8 cellular contexts compared by ENCODE assay signal in the genomic region with DNA sequence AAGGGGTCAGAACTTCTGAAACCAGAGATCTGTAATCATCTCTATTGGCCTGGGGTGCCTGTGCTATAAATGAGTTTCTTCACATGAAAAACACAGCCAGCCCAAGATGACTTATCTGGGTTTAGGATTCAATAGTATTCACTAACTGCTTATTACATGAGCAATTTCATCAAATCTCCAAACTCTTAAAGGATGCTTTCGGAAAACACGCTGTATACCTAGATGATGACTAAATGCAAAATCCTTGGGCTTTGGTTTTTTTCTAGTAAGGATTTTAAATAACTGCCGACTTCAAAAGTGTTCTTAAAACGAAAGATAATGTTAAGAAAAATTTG. TPM values are rescaled to one million over a fixed set of nuclear protein-coding genes. Genes with fewer than 3 reads are reported as not detected.
DNase-seq lines count a peak whose midpoint lies in the region; ATAC-seq, FAIRE-seq and TF ChIP-seq lines count a peak whose summit lies in the region.

No MANE protein-coding gene starts in this region.

- WGBS in A549 (ENCODE audit: missing lambda C conversion rate) = 87% methylated on average over 4 of the region's 4 CpGs

- DNase-seq in A549 (ENCODE audit: low read depth in 1 of 2, low spot score in 1 of 2) (no peak), HS-5 (ENCODE audit: low read depth) (peak; percentile 14), MCF 10A (ENCODE audit: unreplicated experiment) (no peak), GM12891 (ENCODE audit: insufficient read length, low spot score) (no peak)

- TF ChIP-seq CTCF in A549 (IDR thresholded peaks at IDR 0.05) (no peak), MCF 10A (IDR thresholded peaks at IDR 0.05; ENCODE audit: unreplicated experiment) (no peak)

- intact Hi-C loops in MCF 10A (cut with micrococcal nuclease) = loop anchor here (5.0 kb wide), 1 partner anchor 34 kb away; a partner anchor contains a TSS

- TF ChIP-seq EP300 in A549 (IDR thresholded peaks at IDR 0.05) = no peak

- H3K27me3 Mint-ChIP-seq in MCF 10A (ENCODE audit: insufficient read depth, unreplicated experiment) = no peaks in the 10 kb centered on the region

- H3K4me1 Mint-ChIP-seq in MCF 10A (ENCODE audit: insufficient read depth, unreplicated experiment) = peaks cover 50% of the 10 kb centered on the region

- peak overlapping the region; percentile 81 for H3K4me2 ChIP-seq in A549

- H3K9me3 ChIP-seq in A549 (no peaks in the 10 kb centered on the region), muscle layer of duodenum (ENCODE audit: control insufficient read depth in 1 of 2, low read length in 2 of 2) (no peaks in the 10 kb centered on the region)

- H3K27ac Mint-ChIP-seq in MCF 10A (ENCODE audit: low read depth, unreplicated experiment) = peak overlapping the region; percentile 99

- H3K27me3 ChIP-seq in muscle layer of duodenum (ENCODE audit: low read depth, low read length) = no peaks in the 10 kb centered on the region

- no peaks in the 10 kb centered on the region for H3K9me3 Mint-ChIP-seq in MCF 10A (ENCODE audit: unreplicated experiment)

- H3K4me3 ChIP-seq in A549 = no peak overlapping the region
- H3K4me3 ChIP-seq in muscle layer of duodenum (ENCODE audit: low read depth in 1 of 2, low read length in 2 of 2) = no peak overlapping the region

- peaks cover 31% of the 10 kb centered on the region for H3K4me1 ChIP-seq in A549
- peaks cover 19 to 49% of the 10 kb centered on the region in 2 donors for H3K4me1 ChIP-seq in muscle layer of duodenum (ENCODE audit: control insufficient read depth in 1 of 2, insufficient read depth in 2 of 2, low read length in 2 of 2)

- peak overlapping the region; percentile 21 for H3K4me3 Mint-ChIP-seq in MCF 10A (ENCODE audit: unreplicated experiment)

- H3K27ac ChIP-seq in A549 (peak overlapping the region; percentile 33 to 76; a peak in 5 of 6 replicates), muscle layer of duodenum (ENCODE audit: low read length) (peak overlapping the region; percentile 53)

- CTCF ChIA-PET in A549 (lab: Yijun Ruan, JAX) (interaction anchor here (1.1 to 1.4 kb wide), 4 partner anchors 13 to 28 kb away, joined by 3 to 6 read pairs (median 4); no protein-coding TSS in a partner anchor), MCF 10A (lab: Yijun Ruan, JAX) (interaction anchor here (0.6 to 1.6 kb wide), 6 partner anchors 9 to 247 kb away, joined by 3 to 8 read pairs (median 3); no protein-coding TSS in a partner anchor)

- FAIRE-seq in A549 (lab: Jason Lieb, UNC) (no peak), GM12891 (lab: Jason Lieb, UNC) (no peak)

- TF ChIP-seq POLR2A in A549 (IDR thresholded peaks at IDR 0.05; ENCODE audit: low read length) = no peak
- TF ChIP-seq POLR2A in GM12891 (IDR thresholded peaks at IDR 0.05; ENCODE audit: low read depth, low read length) = no peak

- BruUV-seq in MCF 10A (replicated peaks; lab: Mats Ljungman, UMichigan) = no TSS peak

- POLR2A ChIA-PET in A549 (lab: Yijun Ruan, JAX) (interaction anchor here (4.6 kb wide), 1 partner anchor 18 kb away, joined by 35 read pairs; a partner anchor contains a TSS), MCF 10A (lab: Yijun Ruan, JAX) (interaction anchor here (0.9 to 11.5 kb wide), 12 partner anchors 10 to 247 kb away, joined by 3 to 294 read pairs (median 8); a partner anchor contains a TSS)

- H3K36me3 Mint-ChIP-seq in MCF 10A (ENCODE audit: insufficient read depth, unreplicated experiment) = peaks cover 71% of the 10 kb centered on the region

- no peak for TF ChIP-seq RAD21 in A549 (conservative IDR thresholded peaks at IDR 0.05 in 1 of 2, IDR thresholded peaks at IDR 0.05 in 1 of 2)

- H3K36me3 ChIP-seq in muscle layer of duodenum (ENCODE audit: control insufficient read depth in 1 of 2, insufficient read depth in 2 of 2, low read length in 2 of 2) = peaks cover 44 to 70% of the 10 kb centered on the region in 2 donors

- ATAC-seq in A549 (no peak), HG02610 (IDR thresholded peaks at IDR 0.05; ENCODE audit: unreplicated experiment) (no peak), HG03521 (IDR thresholded peaks at IDR 0.05; ENCODE audit: unreplicated experiment) (no peak), HG03135 (IDR thresholded peaks at IDR 0.05; ENCODE audit: unreplicated experiment) (no peak)

TF ChIP-seq in A549, 52 proteins besides CTCF, POLR2A, EP300 and RAD21:
- TF ChIP-seq, protein P1, sequence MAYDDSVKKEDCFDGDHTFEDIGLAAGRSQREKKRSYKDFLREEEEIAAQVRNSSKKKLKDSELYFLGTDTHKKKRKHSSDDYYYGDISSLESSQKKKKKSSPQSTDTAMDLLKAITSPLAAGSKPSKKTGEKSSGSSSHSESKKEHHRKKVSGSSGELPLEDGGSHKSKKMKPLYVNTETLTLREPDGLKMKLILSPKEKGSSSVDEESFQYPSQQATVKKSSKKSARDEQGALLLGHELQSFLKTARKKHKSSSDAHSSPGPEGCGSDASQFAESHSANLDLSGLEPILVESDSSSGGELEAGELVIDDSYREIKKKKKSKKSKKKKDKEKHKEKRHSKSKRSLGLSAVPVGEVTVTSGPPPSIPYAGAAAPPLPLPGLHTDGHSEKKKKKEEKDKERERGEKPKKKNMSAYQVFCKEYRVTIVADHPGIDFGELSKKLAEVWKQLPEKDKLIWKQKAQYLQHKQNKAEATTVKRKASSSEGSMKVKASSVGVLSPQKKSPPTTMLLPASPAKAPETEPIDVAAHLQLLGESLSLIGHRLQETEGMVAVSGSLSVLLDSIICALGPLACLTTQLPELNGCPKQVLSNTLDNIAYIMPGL (CRISPR knock-in tag; IDR thresholded peaks at IDR 0.05; ENCODE audit: borderline replicate concordance) = no peak
- TF ChIP-seq KDM5A (IDR thresholded peaks at IDR 0.05) = no peak
- TF ChIP-seq BHLHE40 (IDR thresholded peaks at IDR 0.05; ENCODE audit: low read depth, low read length) = no peak

TF ChIP-seq in GM12891, 5 proteins besides CTCF, POLR2A, EP300 and RAD21:
- no peak for TF ChIP-seq POLR2AphosphoS5 (IDR thresholded peaks at IDR 0.05; ENCODE audit: low read depth, low read length)
- no peak for TF ChIP-seq TAF1 (IDR thresholded peaks at IDR 0.05; ENCODE audit: low read depth, low read length)
- TF ChIP-seq POU2F2 (IDR thresholded peaks at IDR 0.05; ENCODE audit: low read depth, low read length) = no peak
- TF ChIP-seq SPI1 (IDR thresholded peaks at IDR 0.05; ENCODE audit: low read depth, low read length) = no peak
- TF ChIP-seq PAX5 (IDR thresholded peaks at IDR 0.05; ENCODE audit: insufficient read depth, low read length, severe bottlenecking) = no peak

RNA-seq across cellular contexts. Expression of a gene that starts 18.4 kb away (rescaled TPM):
- polyA plus RNA-seq in A549 (2011; rRNA removed) (75.2 and 79.0 TPM in 2 replicates), A549 (2017; fragmentation: RNase III; extraction: RNeasy Plus Mini Kit Qiagen cat#74134 plus additional on column Dnase treatment) (41.1 to 45.5 TPM (median 42.1 TPM) in 3 replicates)
- 52.6 and 63.0 TPM in 2 replicates for polyA plus RNA-seq in A549 (2012; cell fraction: cytosol; rRNA removed)
- 95.4 and 111 TPM in 2 replicates for polyA plus RNA-seq in A549 (2012; cell fraction: nucleus; rRNA removed)
- polyA minus RNA-seq in A549 (2011; rRNA and poly(A)+ RNA removed) = 57.2 and 66.3 TPM in 2 replicates
- 120 and 124 TPM in 2 replicates for total RNA-seq in MCF 10A (2022)
- 13.1 TPM for polyA plus RNA-seq in GM12891 (2012; ENCODE audit: low read depth, missing spikeins)

RNA-seq across cellular contexts. Expression of a gene that starts 18.6 kb away (rescaled TPM):
- 41.9 and 48.8 TPM in 2 replicates for polyA plus RNA-seq in A549 (2011; rRNA removed)
- polyA plus RNA-seq in A549 (2012; cell fraction: cytosol; rRNA removed) = 26.2 and 26.3 TPM in 2 replicates
- 5.8 and 9.1 TPM in 2 replicates for polyA plus RNA-seq in A549 (2012; cell fraction: nucleus; rRNA removed)
- 35.1 to 37.6 TPM (median 37.3 TPM) in 3 replicates for polyA plus RNA-seq in A549 (2017; fragmentation: RNase III; extraction: RNeasy Plus Mini Kit Qiagen cat#74134 plus additional on column Dnase treatment)
- polyA minus RNA-seq in A549 (2011; rRNA and poly(A)+ RNA removed) = 12.5 and 13.3 TPM in 2 replicates
- total RNA-seq in MCF 10A (2022) = 31.6 and 35.0 TPM in 2 replicates
- 11.4 TPM for polyA plus RNA-seq in GM12891 (2012; ENCODE audit: low read depth, missing spikeins)

RNA-seq across cellular contexts. Expression of a gene that starts 35.2 kb away (rescaled TPM):
- polyA plus RNA-seq in A549 (2011; rRNA removed) (36.3 and 58.9 TPM in 2 replicates), A549 (2017; fragmentation: RNase III; extraction: RNeasy Plus Mini Kit Qiagen cat#74134 plus additional on column Dnase treatment) (33.8 to 35.4 TPM (median 34.4 TPM) in 3 replicates)
- 21.1 and 22.1 TPM in 2 replicates for polyA plus RNA-seq in A549 (2012; cell fraction: cytosol; rRNA removed)
- 41.2 and 43.4 TPM in 2 replicates for polyA plus RNA-seq in A549 (2012; cell fraction: nucleus; rRNA removed)
- polyA minus RNA-seq in A549 (2011; rRNA and poly(A)+ RNA removed) = 33.0 and 37.9 TPM in 2 replicates
- total RNA-seq in MCF 10A (2022) = 73.3 and 83.6 TPM in 2 replicates
- polyA plus RNA-seq in GM12891 (2012; ENCODE audit: low read depth, missing spikeins) = 23.6 TPM

RNA-seq across cellular contexts. Expression of a gene that starts 35.4 kb away (rescaled TPM):
- polyA plus RNA-seq in A549 (2011; rRNA removed) (11.8 and 23.9 TPM in 2 replicates), A549 (2017; fragmentation: RNase III; extraction: RNeasy Plus Mini Kit Qiagen cat#74134 plus additional on column Dnase treatment) (32.0 to 36.1 TPM (median 33.0 TPM) in 3 replicates)
- 6.5 and 9.1 TPM in 2 replicates for polyA plus RNA-seq in A549 (2012; cell fraction: cytosol; rRNA removed)
- 1.2 and 2.5 TPM in 2 replicates for polyA plus RNA-seq in A549 (2012; cell fraction: nucleus; rRNA removed)
- 1.8 and 2.4 TPM in 2 replicates for polyA minus RNA-seq in A549 (2011; rRNA and poly(A)+ RNA removed)
- 10.2 and 12.9 TPM in 2 replicates for total RNA-seq in MCF 10A (2022)
- polyA plus RNA-seq in GM12891 (2012; ENCODE audit: low read depth, missing spikeins) = 21.3 TPM
